19 cellular contexts compared by ENCODE assay signal in genomic region chr17:2022647-2023046, GRCh38. TPM values are rescaled to one million over a fixed set of nuclear protein-coding genes. Genes with fewer than 3 reads are reported as not detected.
DNase-seq lines count a peak whose midpoint lies in the region; ATAC-seq and TF ChIP-seq lines count a peak whose summit lies in the region.
"Had no signal": no experiment of that assay in that cellular context is flagged by ENCODE, and none has a peak within 500 bp of the region (broad histone marks: within the 10 kb centered on the region; RNA-seq: fewer than 3 reads in every experiment).

No MANE protein-coding gene starts in this region.

- H3K36me3 ChIP-seq in KOPT-K1 (ENCODE audit: insufficient read depth, low read length) (no peaks in the 10 kb centered on the region), neural progenitor cell (no peaks in the 10 kb centered on the region)
- H3K36me3 ChIP-seq: breast epithelium had no signal

- no peak for ATAC-seq in GM21360 (IDR thresholded peaks at IDR 0.05; ENCODE audit: unreplicated experiment)
- ATAC-seq in GM21717 (IDR thresholded peaks at IDR 0.05; ENCODE audit: unreplicated experiment), result no peak
- ATAC-seq: esophagus mucosa had no signal

- H3K27ac ChIP-seq in KOPT-K1 (ENCODE audit: low read depth, low read length, poor library complexity, severe bottlenecking) (peak overlapping the region; percentile 37), neural progenitor cell (no peak overlapping the region)
- H3K27ac ChIP-seq: C4-2B had no signal

- H2AFZ ChIP-seq in neural progenitor cell (replicated peaks), result no peak overlapping the region

- H3K4me3 Mint-ChIP-seq in activated CD4-positive, alpha-beta memory T cell treated with anti-CD3 and anti-CD28 coated beads for 36 hours, result no peak overlapping the region
- H3K4me3 Mint-ChIP-seq in activated CD4-positive, alpha-beta memory T cell treated with anti-CD3 and anti-CD28 coated beads, Interleukin-2, amount 10 ng/mL, durations not matched to agents 7 days and 5 days, result no peak overlapping the region
- H3K4me3 Mint-ChIP-seq in brain (peak overlapping the region; percentile 71 to 78 (median 76)), neural progenitor cell (peak overlapping the region; percentile 75)

- H3K9me3 ChIP-seq in KOPT-K1 (ENCODE audit: insufficient read depth, low read length, poor library complexity, severe bottlenecking) (no peaks in the 10 kb centered on the region), neural progenitor cell (ENCODE audit: low read depth) (no peaks in the 10 kb centered on the region)
- H3K9me3 ChIP-seq: breast epithelium had no signal

- peaks cover 34% of the 10 kb centered on the region for H3F3A ChIP-seq in neural progenitor cell (ENCODE audit: low read depth)

- peaks cover 4% of the 10 kb centered on the region for H4K20me1 ChIP-seq in neural progenitor cell (ENCODE audit: low read depth)

- H3K27me3 Mint-ChIP-seq in activated CD4-positive, alpha-beta memory T cell treated with anti-CD3 and anti-CD28 coated beads for 36 hours, result peaks cover 28% of the 10 kb centered on the region
- peaks cover 55% of the 10 kb centered on the region for H3K27me3 Mint-ChIP-seq in activated CD4-positive, alpha-beta memory T cell treated with anti-CD3 and anti-CD28 coated beads, Interleukin-2, amount 10 ng/mL, durations not matched to agents 7 days and 5 days
- H3K27me3 Mint-ChIP-seq in brain, result peaks cover 40% of the 10 kb centered on the region
- peaks cover 30% of the 10 kb centered on the region for H3K27me3 Mint-ChIP-seq in neural progenitor cell (ENCODE audit: insufficient read depth, low read depth)

- H3K4me1 ChIP-seq in neural progenitor cell, result peaks cover 22% of the 10 kb centered on the region
- H3K4me1 ChIP-seq: breast epithelium had no signal

- no peaks in the 10 kb centered on the region for H3K79me2 ChIP-seq in neural progenitor cell (ENCODE audit: low read depth)

- no peak overlapping the region for H3K4me3 ChIP-seq in neural progenitor cell

- intact Hi-C loops in activated CD4-positive, alpha-beta memory T cell treated with anti-CD3 and anti-CD28 coated beads for 36 hours (cut with micrococcal nuclease), result no loop called here

- no peak overlapping the region for H3K27ac Mint-ChIP-seq in activated CD4-positive, alpha-beta memory T cell treated with anti-CD3 and anti-CD28 coated beads for 36 hours
- H3K27ac Mint-ChIP-seq in activated CD4-positive, alpha-beta memory T cell treated with anti-CD3 and anti-CD28 coated beads, Interleukin-2, amount 10 ng/mL, durations not matched to agents 7 days and 5 days, result no peak overlapping the region
- peak overlapping the region in 2 of 5 experiments; percentile 26 to 50 for H3K27ac Mint-ChIP-seq in brain
- H3K27ac Mint-ChIP-seq in neural progenitor cell, result no peak overlapping the region

- TF ChIP-seq CTCF in brain (conservative IDR thresholded peaks at IDR 0.05) (no peak), neural progenitor cell (IDR thresholded peaks at IDR 0.05) (no peak)

- H3K9me3 Mint-ChIP-seq in activated CD4-positive, alpha-beta memory T cell treated with anti-CD3 and anti-CD28 coated beads for 36 hours, result no peaks in the 10 kb centered on the region
- H3K9me3 Mint-ChIP-seq in activated CD4-positive, alpha-beta memory T cell treated with anti-CD3 and anti-CD28 coated beads, Interleukin-2, amount 10 ng/mL, durations not matched to agents 7 days and 5 days, result no peaks in the 10 kb centered on the region
- H3K9me3 Mint-ChIP-seq in brain, result peaks cover 0 to 8% (median 1%) of the 10 kb centered on the region in 5 experiments
- H3K9me3 Mint-ChIP-seq in neural progenitor cell, result peaks cover 5% of the 10 kb centered on the region

- H3K9ac ChIP-seq in neural progenitor cell, result no peak overlapping the region

- H3K36me3 Mint-ChIP-seq in activated CD4-positive, alpha-beta memory T cell treated with anti-CD3 and anti-CD28 coated beads for 36 hours, result no peaks in the 10 kb centered on the region
- no peaks in the 10 kb centered on the region for H3K36me3 Mint-ChIP-seq in activated CD4-positive, alpha-beta memory T cell treated with anti-CD3 and anti-CD28 coated beads, Interleukin-2, amount 10 ng/mL, durations not matched to agents 7 days and 5 days (ENCODE audit: low read depth)
- H3K36me3 Mint-ChIP-seq in brain (no peaks in the 10 kb centered on the region), neural progenitor cell (peaks cover 1% of the 10 kb centered on the region)

- CTCF ChIA-PET in activated CD4-positive, alpha-beta memory T cell treated with anti-CD3 and anti-CD28 coated beads for 36 hours (lab: Charles Lee), result interaction anchor here (1.2 to 3.6 kb wide), 2 partner anchors 33 to 113 kb away, joined by 4 to 23 read pairs; no protein-coding TSS in a partner anchor
- CTCF ChIA-PET in activated CD4-positive, alpha-beta memory T cell treated with anti-CD3 and anti-CD28 coated beads, Interleukin-2, amount 10 ng/mL, durations not matched to agents 7 days and 5 days (lab: Charles Lee), result no interaction called here

- H3K4me1 Mint-ChIP-seq in activated CD4-positive, alpha-beta memory T cell treated with anti-CD3 and anti-CD28 coated beads for 36 hours (ENCODE audit: low read depth), result peaks cover 9% of the 10 kb centered on the region
- peaks cover 17% of the 10 kb centered on the region for H3K4me1 Mint-ChIP-seq in activated CD4-positive, alpha-beta memory T cell treated with anti-CD3 and anti-CD28 coated beads, Interleukin-2, amount 10 ng/mL, durations not matched to agents 7 days and 5 days
- peaks cover 59% of the 10 kb centered on the region for H3K4me1 Mint-ChIP-seq in brain
- H3K4me1 Mint-ChIP-seq in neural progenitor cell, result peaks cover 39% of the 10 kb centered on the region

- H3K4me2 ChIP-seq in neural progenitor cell, result peak overlapping the region; percentile 91

- DNase-seq in activated CD4-positive, alpha-beta memory T cell treated with anti-CD3 and anti-CD28 coated beads for 36 hours, result peak; percentile 11
- DNase-seq in activated CD4-positive, alpha-beta memory T cell treated with anti-CD3 and anti-CD28 coated beads, Interleukin-2, amount 10 ng/mL, durations not matched to agents 7 days and 5 days, result no peak
- no peak for DNase-seq in neural progenitor cell (ENCODE audit: low spot score)
- DNase-seq in A172 (ENCODE audit: low spot score), result no peak
- DNase-seq: 8988T; activated naive CD4-positive, alpha-beta T cell treated with anti-CD3 and anti-CD28 coated beads, Interleukin-2, amount 50 U/mL, for 16 hours; MM.1S; NCI-H226; Right ventricle myocardium superior; stimulated activated CD4-positive, alpha-beta T cell treated with anti-CD3 and anti-CD28 coated beads, Interleukin-15, amount 100 ng/mL, for 24 hours; stimulated activated naive CD4-positive, alpha-beta T cell treated with Interleukin-2 at 50 U/mL for 16 hours had no signal

- POLR2A ChIA-PET in activated CD4-positive, alpha-beta memory T cell treated with anti-CD3 and anti-CD28 coated beads for 36 hours (lab: Charles Lee), result no interaction called here
- POLR2A ChIA-PET in activated CD4-positive, alpha-beta memory T cell treated with anti-CD3 and anti-CD28 coated beads, Interleukin-2, amount 10 ng/mL, durations not matched to agents 7 days and 5 days (lab: Charles Lee), result no interaction called here

- H3K27me3 ChIP-seq in neural progenitor cell, result peaks cover 99% of the 10 kb centered on the region
- H3K27me3 ChIP-seq: breast epithelium had no signal

RNA-seq across cellular contexts. Expression of gene RTN4RL1, which starts 2.5 kb away (rescaled TPM):
- under 1 TPM; 0.17 to 0.21 TPM for total RNA-seq in activated CD4-positive, alpha-beta memory T cell treated with anti-CD3 and anti-CD28 coated beads for 36 hours
- total RNA-seq in activated CD4-positive, alpha-beta memory T cell treated with anti-CD3 and anti-CD28 coated beads, Interleukin-2, amount 10 ng/mL, durations not matched to agents 7 days and 5 days, result under 1 TPM; 0.33 to 0.35 TPM
- 4.3 TPM for polyA plus RNA-seq in brain (ENCODE audit: insufficient read depth, low read depth, low replicate concordance)
- 3.4 and 7.2 TPM in 2 replicates for total RNA-seq in neural progenitor cell (ENCODE audit: low replicate concordance)
- total RNA-seq in A172 (2014; rRNA removed; shearing (Covaris generic)), result 1.7 and 2.2 TPM in 2 replicates
- total RNA-seq: glomerular endothelial cell had no signal

RNA-seq across cellular contexts. Expression of gene DPH1, which starts 7.3 kb away (rescaled TPM):
- 10 to 100 TPM; 29.4 to 31.1 TPM for total RNA-seq in activated CD4-positive, alpha-beta memory T cell treated with anti-CD3 and anti-CD28 coated beads for 36 hours
- 10 to 100 TPM; 28.4 to 28.8 TPM for total RNA-seq in activated CD4-positive, alpha-beta memory T cell treated with anti-CD3 and anti-CD28 coated beads, Interleukin-2, amount 10 ng/mL, durations not matched to agents 7 days and 5 days
- 18.6 TPM for polyA plus RNA-seq in brain (ENCODE audit: insufficient read depth, low read depth, low replicate concordance)
- total RNA-seq in neural progenitor cell (ENCODE audit: low replicate concordance), result 21.1 and 28.0 TPM in 2 replicates
- total RNA-seq in A172 (2014; rRNA removed; shearing (Covaris generic)), result 31.2 and 33.2 TPM in 2 replicates

RNA-seq across cellular contexts. Expression of gene OVCA2, which starts 19.2 kb away (rescaled TPM):
- total RNA-seq in activated CD4-positive, alpha-beta memory T cell treated with anti-CD3 and anti-CD28 coated beads for 36 hours, result 10 to 100 TPM; 31.7 to 34.8 TPM
- 10 to 100 TPM; 43.2 to 45.4 TPM for total RNA-seq in activated CD4-positive, alpha-beta memory T cell treated with anti-CD3 and anti-CD28 coated beads, Interleukin-2, amount 10 ng/mL, durations not matched to agents 7 days and 5 days
- 28.7 TPM for polyA plus RNA-seq in brain (ENCODE audit: insufficient read depth, low read depth, low replicate concordance)
- total RNA-seq in neural progenitor cell (ENCODE audit: low replicate concordance), result 5.4 and 23.1 TPM in 2 replicates
- 104 and 128 TPM in 2 replicates for total RNA-seq in A172 (2014; rRNA removed; shearing (Covaris generic))

RNA-seq across cellular contexts. Expression of gene HIC1, which starts 32.3 kb away (rescaled TPM):
- total RNA-seq in activated CD4-positive, alpha-beta memory T cell treated with anti-CD3 and anti-CD28 coated beads for 36 hours, result 10 to 100 TPM; 13.1 to 13.2 TPM
- 10 to 100 TPM; 38.3 to 39.8 TPM for total RNA-seq in activated CD4-positive, alpha-beta memory T cell treated with anti-CD3 and anti-CD28 coated beads, Interleukin-2, amount 10 ng/mL, durations not matched to agents 7 days and 5 days
- polyA plus RNA-seq in brain (ENCODE audit: insufficient read depth, low read depth, low replicate concordance), result 2.6 TPM
- 0.62 TPM in 1 of 2 replicates, not detected in the other for total RNA-seq in neural progenitor cell (ENCODE audit: low replicate concordance)
- total RNA-seq in A172 (2014; rRNA removed; shearing (Covaris generic)), result 7.3 and 12.5 TPM in 2 replicates

Comparison
In these comparisons a context has a peak if more than half of its experiments do, and no peak if none do; other contexts are left out.
1. H3K4me3 Mint-ChIP-seq: peak in brain (5 of 5) and neural progenitor cell (single experiment); none in activated CD4-positive, alpha-beta memory T cell treated with anti-CD3 and anti-CD28 coated beads for 36 hours (single experiment) and activated CD4-positive, alpha-beta memory T cell treated with anti-CD3 and anti-CD28 coated beads, Interleukin-2, amount 10 ng/mL, durations not matched to agents 7 days and 5 days (single experiment).